In the genomic region with DNA sequence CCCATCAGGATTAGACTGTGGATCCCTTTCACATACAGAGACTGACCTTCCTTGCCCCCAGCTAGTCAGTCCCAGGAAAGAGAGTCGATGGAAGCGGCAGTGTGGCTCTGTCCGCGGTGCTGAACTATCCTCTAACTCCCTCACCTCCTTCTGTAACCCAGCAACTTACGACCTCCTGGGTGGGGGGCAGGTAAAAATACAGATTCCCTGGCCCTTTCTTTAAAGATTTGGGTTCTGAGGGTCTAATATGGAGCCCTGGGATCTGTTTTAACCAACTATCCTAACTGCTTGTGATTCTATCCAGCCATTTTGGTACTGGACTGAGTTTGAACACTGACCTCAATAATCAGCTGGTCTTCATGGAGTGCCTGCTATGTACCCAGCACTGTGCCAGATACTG, we compare ENCODE assay signal across 1 cellular context.
TF ChIP-seq lines count a peak whose summit lies in the region.

No MANE protein-coding gene starts in this region.

TF ChIP-seq in IMR-90, 13 proteins besides CTCF, POLR2A, EP300 and RAD21 (continued from another document):
- no peak for TF ChIP-seq FOS (IDR thresholded peaks at IDR 0.05; ENCODE audit: low read depth, low read length)
